In the genomic region with DNA sequence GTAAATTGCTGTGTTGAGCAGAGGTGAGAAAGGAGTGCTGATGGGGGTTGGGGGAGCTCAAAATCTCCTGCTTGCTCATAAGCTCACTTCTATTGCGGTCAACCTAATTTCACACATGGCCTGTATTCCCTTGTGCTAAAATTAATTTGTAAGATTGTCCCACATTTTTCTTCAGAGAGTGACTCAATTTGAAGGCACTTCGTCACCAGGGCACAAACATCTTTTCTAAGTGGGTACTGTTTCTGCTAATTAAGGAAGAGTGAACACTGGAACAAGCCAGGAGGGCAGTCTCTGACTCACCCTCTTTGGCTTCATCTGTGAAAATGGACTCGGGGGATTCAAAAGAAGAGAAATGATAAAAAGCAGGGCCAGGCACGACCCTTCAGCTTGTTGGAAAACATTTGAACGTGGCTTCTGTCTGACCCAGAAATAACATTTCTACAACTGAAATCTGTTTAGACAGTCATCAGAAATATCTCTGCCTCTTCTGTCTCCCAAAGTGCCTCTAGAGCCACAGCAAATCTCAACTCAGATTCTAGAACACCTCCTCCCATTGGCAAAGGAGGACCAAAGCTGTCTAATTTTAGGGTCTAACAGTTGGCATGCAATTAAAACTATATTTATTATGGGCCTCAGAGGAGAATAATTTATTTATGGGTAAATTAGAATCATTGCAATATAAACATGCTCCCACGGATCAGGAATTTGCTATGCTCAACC, we compare ENCODE assay signal across 14 cellular contexts. TPM values are rescaled to one million over a fixed set of nuclear protein-coding genes. Genes with fewer than 3 reads are reported as not detected.
DNase-seq lines count a peak whose midpoint lies in the region; ATAC-seq and TF ChIP-seq lines count a peak whose summit lies in the region.
"Had no signal": no experiment of that assay in that cellular context is flagged by ENCODE, and none has a peak within 500 bp of the region (broad histone marks: within the 10 kb centered on the region; RNA-seq: fewer than 3 reads in every experiment).

No MANE protein-coding gene starts in this region.

- H2BK120ac ChIP-seq in trophoblast cell (ENCODE audit: insufficient read depth, low read length, poor library complexity), result no peak overlapping the region

- no peak overlapping the region for H3K9ac ChIP-seq in trophoblast cell (ENCODE audit: low read length)

- H4K91ac ChIP-seq in trophoblast cell (ENCODE audit: low read depth, low read length), result no peak overlapping the region

- TF ChIP-seq EP300 in gastroesophageal sphincter (IDR thresholded peaks at IDR 0.05), result no peak

- H3K27me3 ChIP-seq in gastroesophageal sphincter (no peaks in the 10 kb centered on the region), breast epithelium (no peaks in the 10 kb centered on the region), trophoblast cell (ENCODE audit: insufficient read depth, low read length) (no peaks in the 10 kb centered on the region), WERI-Rb-1 (ENCODE audit: insufficient read depth, low read depth, severe bottlenecking) (no peaks in the 10 kb centered on the region)

- no peak overlapping the region for H4K8ac ChIP-seq in trophoblast cell (ENCODE audit: low read depth, low read length)

- H3K4me3 ChIP-seq in gastroesophageal sphincter (no peak overlapping the region), breast epithelium (no peak overlapping the region), trophoblast cell (ENCODE audit: low read depth, low read length) (no peak overlapping the region), WERI-Rb-1 (ENCODE audit: low read depth, low read length) (no peak overlapping the region)
- H3K4me3 ChIP-seq: K562 had no signal

- ATAC-seq in GM21381 (IDR thresholded peaks at IDR 0.05; ENCODE audit: unreplicated experiment) (peak; percentile 60), gastroesophageal sphincter (peak; percentile 53)
- ATAC-seq: activated CD8-positive, alpha-beta memory T cell treated with anti-CD3 and anti-CD28 coated beads, Interleukin-2, amount 10 ng/mL, durations not matched to agents 7 days and 5 days; K562 had no signal

- no peaks in the 10 kb centered on the region for H3K36me3 ChIP-seq in gastroesophageal sphincter
- no peaks in the 10 kb centered on the region for H3K36me3 ChIP-seq in breast epithelium
- no peaks in the 10 kb centered on the region for H3K36me3 ChIP-seq in trophoblast cell (ENCODE audit: control insufficient read depth in 1 of 2, insufficient read depth in 2 of 2, low read length in 2 of 2)
- no peaks in the 10 kb centered on the region for H3K36me3 ChIP-seq in WERI-Rb-1

- DNase-seq in G401 (ENCODE audit: low spot score), result peak; percentile 61
- peak; percentile 61 for DNase-seq in LHCN-M2 (ENCODE audit: low read depth)
- no peak for DNase-seq in breast epithelium (ENCODE audit: low spot score in 2 of 2)
- no peak for DNase-seq in trophoblast cell
- DNase-seq in Kasumi-1 (lab: John Stamatoyannopoulos, UW), result no peak
- DNase-seq in WERI-Rb-1, result no peak
- DNase-seq: activated CD8-positive, alpha-beta memory T cell treated with anti-CD3 and anti-CD28 coated beads, Interleukin-2, amount 10 ng/mL, durations not matched to agents 7 days and 5 days; endodermal cell; NCI-H2029 treated with DMSO at 0.1 percent for 48 hours; T-helper 9 cell had no signal

- H3K4ac ChIP-seq in trophoblast cell (ENCODE audit: low read depth, low read length), result no peak overlapping the region

- H3K27ac ChIP-seq in gastroesophageal sphincter, result peak overlapping the region in 2 of 4 donors; percentile 9 to 26
- no peak overlapping the region for H3K27ac ChIP-seq in breast epithelium
- H3K27ac ChIP-seq in trophoblast cell (ENCODE audit: low read depth, low read length), result no peak overlapping the region
- no peak overlapping the region for H3K27ac ChIP-seq in WERI-Rb-1
- H3K27ac ChIP-seq: C4-2B had no signal

- H3K14ac ChIP-seq in trophoblast cell (ENCODE audit: low read length), result no peak overlapping the region

- no peak overlapping the region for H3K4me2 ChIP-seq in trophoblast cell (ENCODE audit: low read length)

- H3K4me1 ChIP-seq in gastroesophageal sphincter, result peaks cover 0 to 14% (median 3%) of the 10 kb centered on the region in 3 donors
- H3K4me1 ChIP-seq in breast epithelium, result no peaks in the 10 kb centered on the region
- H3K4me1 ChIP-seq in trophoblast cell (ENCODE audit: control insufficient read depth in 1 of 2, insufficient read depth in 2 of 2, low read length in 2 of 2), result no peaks in the 10 kb centered on the region

- no peak overlapping the region for H2BK5ac ChIP-seq in trophoblast cell (ENCODE audit: low read depth, low read length, poor library complexity)

- H4K12ac ChIP-seq in trophoblast cell (ENCODE audit: low read depth, low read length), result no peak overlapping the region

- intact Hi-C loops in breast epithelium (cut with DNase I; ENCODE audit: low total_unique reads), result no loop called here

- no peak overlapping the region for H2AK5ac ChIP-seq in trophoblast cell (ENCODE audit: low read length)

- in situ Hi-C loops in G401 (cut with HindIII; ENCODE audit: low sequenced_read_pairs), result no loop called here

- no peak overlapping the region for H2BK12ac ChIP-seq in trophoblast cell (ENCODE audit: low read length)

- H2AFZ ChIP-seq in trophoblast cell (ENCODE audit: insufficient read depth, low read length, poor library complexity), result no peak overlapping the region

- H3K23ac ChIP-seq in trophoblast cell (ENCODE audit: low read length), result no peak overlapping the region

- 35 to 36% methylated on average over 3 to 6 of the region's 6 CpGs for WGBS in gastroesophageal sphincter (ENCODE audit: low coverage in 1 of 2), 2 donors
- no CpG with 5 or more reads among the region's 6 CpGs for WGBS in trophoblast cell (ENCODE audit: extremely low coverage, insufficient coverage, insufficient read length)

- no peak overlapping the region for H3K18ac ChIP-seq in trophoblast cell (ENCODE audit: low read length)

- no peaks in the 10 kb centered on the region for H3K79me1 ChIP-seq in trophoblast cell (ENCODE audit: low read length)

- H3K9me3 ChIP-seq in gastroesophageal sphincter (no peaks in the 10 kb centered on the region), breast epithelium (no peaks in the 10 kb centered on the region), trophoblast cell (ENCODE audit: insufficient read depth, low read depth, low read length) (no peaks in the 10 kb centered on the region), WERI-Rb-1 (ENCODE audit: severe bottlenecking) (no peaks in the 10 kb centered on the region)

- no peaks in the 10 kb centered on the region for H3K79me2 ChIP-seq in trophoblast cell (ENCODE audit: control insufficient read depth, insufficient read depth, low read length, poor library complexity)

- no peak for TF ChIP-seq CTCF in gastroesophageal sphincter (IDR thresholded peaks at IDR 0.05)
- no peak for TF ChIP-seq CTCF in breast epithelium (IDR thresholded peaks at IDR 0.05)
- TF ChIP-seq CTCF in WERI-Rb-1 (IDR thresholded peaks at IDR 0.05; ENCODE audit: low read depth, low read length), result no peak

- TF ChIP-seq POLR2A in gastroesophageal sphincter (IDR thresholded peaks at IDR 0.05), result no peak
- no peak for TF ChIP-seq POLR2A in breast epithelium (IDR thresholded peaks at IDR 0.05)

RNA-seq across cellular contexts. Expression of a gene that starts 49.8 kb away (rescaled TPM):
- total RNA-seq in G401 (2014; rRNA removed; shearing (Covaris generic)), result 4.8 and 7.8 TPM in 2 replicates
- 19.6 and 22.1 TPM in 2 replicates for total RNA-seq in LHCN-M2 (2014; rRNA removed)
- polyA plus RNA-seq in LHCN-M2 (2012), result 6.4 TPM
- total RNA-seq in gastroesophageal sphincter, result 10 to 100 TPM; 32.0 to 73.9 (median 44.7) TPM
- 10 to 100 TPM; 19.3 to 30.6 (median 23.7) TPM for total RNA-seq in breast epithelium
- polyA plus RNA-seq in trophoblast cell (2013), result 6.8 and 7.1 TPM in 2 replicates

Comparison
In these comparisons a context has a peak if more than half of its experiments do, and no peak if none do; other contexts are left out.
1. DNase-seq: peak in G401 (single experiment) and LHCN-M2 (single experiment); none in breast epithelium (0 of 2), trophoblast cell (0 of 2), Kasumi-1 (0 of 2) and WERI-Rb-1 (single experiment).